8 cellular contexts compared by ENCODE assay signal in genomic region chr20:62064788-62065668, GRCh38. TPM values are rescaled to one million over a fixed set of nuclear protein-coding genes. Genes with fewer than 3 reads are reported as not detected.
DNase-seq lines count a peak whose midpoint lies in the region; ATAC-seq, FAIRE-seq and TF ChIP-seq lines count a peak whose summit lies in the region.

No MANE protein-coding gene starts in this region.

- dilution Hi-C loops in keratinocyte (cut with MboI; ENCODE audit: extremely low pct_ligation_motif_present, low sequenced_read_pairs) = no loop called here

- H3K27ac ChIP-seq in keratinocyte (ENCODE audit: control insufficient read depth, insufficient read depth, low read length) = no peak overlapping the region
- H3K27ac ChIP-seq in tibial artery = peak overlapping the region; percentile 50 to 61

- no peak for FAIRE-seq in keratinocyte (lab: Jason Lieb, UNC)

- no peaks in the 10 kb centered on the region for H4K20me1 ChIP-seq in keratinocyte (ENCODE audit: control insufficient read depth, extremely low read depth, insufficient read depth, low read length)

- H3K79me2 ChIP-seq in keratinocyte (ENCODE audit: control insufficient read depth, insufficient read depth, low read length) = peaks cover 32% of the 10 kb centered on the region

- H3K27me3 ChIP-seq in GM06990 (replicated peaks; ENCODE audit: control insufficient read depth, insufficient read depth, low read length) = no peaks in the 10 kb centered on the region
- no peaks in the 10 kb centered on the region for H3K27me3 ChIP-seq in adipocyte (replicated peaks; ENCODE audit: control insufficient read depth, insufficient read depth, low read length)
- H3K27me3 ChIP-seq in keratinocyte (ENCODE audit: control insufficient read depth, extremely low read depth, insufficient read depth, low read length) = no peaks in the 10 kb centered on the region
- H3K27me3 ChIP-seq in tibial artery = no peaks in the 10 kb centered on the region

- DNase-seq in GM06990 (ENCODE audit: extremely low read depth, insufficient read length) = no peak
- peak; percentile 49 for DNase-seq in adipocyte (ENCODE audit: low read depth)
- DNase-seq in keratinocyte (ENCODE audit: low read depth, low spot score) = no peak
- DNase-seq in tibial artery = no peak
- no peak for DNase-seq in putamen (ENCODE audit: low spot score)
- DNase-seq in ecto neural progenitor cell (ENCODE audit: low spot score) = no peak

- intact Hi-C loops in tibial artery (cut with DNase I; ENCODE audit: low total_unique reads) = loop anchor here (5.0 kb wide), 2 partner anchors 57 to 77 kb away; partner anchors contain the start of genes LSM14B, PSMA7 and SS18L1

- ATAC-seq in GM19467 (IDR thresholded peaks at IDR 0.05; ENCODE audit: unreplicated experiment) (peak; percentile 18), HG03460 (IDR thresholded peaks at IDR 0.05; ENCODE audit: unreplicated experiment) (peak; percentile 6)

- peak overlapping the region; percentile 78 for H3K9ac ChIP-seq in adipocyte (ENCODE audit: low read length)
- peak overlapping the region; percentile 62 for H3K9ac ChIP-seq in keratinocyte (ENCODE audit: control insufficient read depth, extremely low read depth, insufficient read depth, low read length)

- no peaks in the 10 kb centered on the region for H3K9me1 ChIP-seq in keratinocyte (ENCODE audit: control insufficient read depth, extremely low read depth, insufficient read depth, low read length)

- H3K4me1 ChIP-seq in adipocyte (ENCODE audit: control insufficient read depth, insufficient read depth, low read length) (peaks cover 31% of the 10 kb centered on the region), keratinocyte (ENCODE audit: control insufficient read depth, extremely low read depth, insufficient read depth, low read length) (peaks cover 13% of the 10 kb centered on the region), tibial artery (peaks cover 7 to 40% (median 31%) of the 10 kb centered on the region in 4 donors)

- TF ChIP-seq CTCF in GM06990 (IDR thresholded peaks at IDR 0.05; ENCODE audit: insufficient read depth, low read length, poor library complexity, severe bottlenecking) (no peak), keratinocyte (optimal IDR thresholded peaks at IDR 0.05 in 1 of 3, IDR thresholded peaks at IDR 0.05 in 1 of 3, conservative IDR thresholded peaks at IDR 0.05 in 1 of 3; ENCODE audit: extremely low read depth in 1 of 3, insufficient read depth in 2 of 3, low read length in 3 of 3) (no peak), tibial artery (IDR thresholded peaks at IDR 0.05) (no peak)

- H3K4me2 ChIP-seq in keratinocyte (ENCODE audit: control insufficient read depth, extremely low read depth, insufficient read depth, low read depth, low read length) = no peak overlapping the region

- H3K36me3 ChIP-seq in GM06990 (ENCODE audit: control insufficient read depth, insufficient read depth, low read length) (no peaks in the 10 kb centered on the region), adipocyte (ENCODE audit: control insufficient read depth, insufficient read depth, low read length, severe bottlenecking) (no peaks in the 10 kb centered on the region), keratinocyte (ENCODE audit: control insufficient read depth in 2 of 2, extremely low read depth in 1 of 2, insufficient read depth in 2 of 2, low read length in 2 of 2) (peaks cover 0 to 4% of the 10 kb centered on the region in 2 experiments), tibial artery (no peaks in the 10 kb centered on the region)

- peak overlapping the region; percentile 52 for H2AFZ ChIP-seq in keratinocyte (ENCODE audit: control insufficient read depth, low read length)

- H3K9me3 ChIP-seq in adipocyte (ENCODE audit: control insufficient read depth, low read length) = no peaks in the 10 kb centered on the region
- H3K9me3 ChIP-seq in keratinocyte (ENCODE audit: control insufficient read depth, low read depth, low read length) = no peaks in the 10 kb centered on the region
- no peaks in the 10 kb centered on the region for H3K9me3 ChIP-seq in tibial artery

- H3K4me3 ChIP-seq in GM06990 (replicated peaks; ENCODE audit: low read depth, low read length) (peak overlapping the region; percentile 65), adipocyte (ENCODE audit: low read length) (peak overlapping the region; percentile 76), keratinocyte (ENCODE audit: control insufficient read depth in 2 of 3, extremely low read depth in 1 of 3, insufficient read depth in 2 of 3, low read depth in 1 of 3, low read length in 3 of 3) (peak overlapping the region; percentile 43 to 61 (median 54)), tibial artery (peak overlapping the region; percentile 77 to 86)

RNA-seq across cellular contexts. Expression of gene TAF4, which starts 0.7 kb away (rescaled TPM):
- polyA plus RNA-seq in keratinocyte = 2.0 to 4.4 TPM (median 3.3 TPM) in 3 replicates
- 8.8 TPM for polyA plus RNA-seq in keratinocyte (2011; ENCODE audit: low read depth)
- 3.3 and 4.3 TPM in 2 replicates for polyA plus RNA-seq in keratinocyte (2011; cell fraction: cytosol; rRNA removed)
- 10.5 and 11.0 TPM in 2 replicates for polyA plus RNA-seq in keratinocyte (2011; cell fraction: nucleus; rRNA removed)
- polyA plus RNA-seq in keratinocyte (2012; ENCODE audit: low replicate concordance) = 5.0 and 8.0 TPM in 2 replicates
- 1.2 to 4.5 TPM (median 3.7 TPM) in 3 replicates for polyA minus RNA-seq in keratinocyte
- polyA minus RNA-seq in keratinocyte (2011; cell fraction: cytosol; rRNA and poly(A)+ RNA removed) = 4.6 TPM
- polyA minus RNA-seq in keratinocyte (2011; cell fraction: nucleus; rRNA and poly(A)+ RNA removed) = 6.0 and 7.5 TPM in 2 replicates

RNA-seq across cellular contexts. Expression of gene LSM14B, which starts 57.2 kb away (rescaled TPM):
- 19.9 to 21.7 TPM (median 20.0 TPM) in 3 replicates for polyA plus RNA-seq in keratinocyte
- polyA plus RNA-seq in keratinocyte (2011; ENCODE audit: low read depth) = 17.0 TPM
- 20.6 and 28.3 TPM in 2 replicates for polyA plus RNA-seq in keratinocyte (2011; cell fraction: cytosol; rRNA removed)
- 30.7 and 35.5 TPM in 2 replicates for polyA plus RNA-seq in keratinocyte (2011; cell fraction: nucleus; rRNA removed)
- polyA plus RNA-seq in keratinocyte (2012; ENCODE audit: low replicate concordance) = 22.6 and 25.9 TPM in 2 replicates
- polyA minus RNA-seq in keratinocyte = 20.7 to 28.7 TPM (median 21.6 TPM) in 3 replicates
- polyA minus RNA-seq in keratinocyte (2011; cell fraction: cytosol; rRNA and poly(A)+ RNA removed) = 28.8 TPM
- polyA minus RNA-seq in keratinocyte (2011; cell fraction: nucleus; rRNA and poly(A)+ RNA removed) = 9.0 and 16.1 TPM in 2 replicates
